Comparison of ENCODE assay signal across 15 cellular contexts in the genomic region with DNA sequence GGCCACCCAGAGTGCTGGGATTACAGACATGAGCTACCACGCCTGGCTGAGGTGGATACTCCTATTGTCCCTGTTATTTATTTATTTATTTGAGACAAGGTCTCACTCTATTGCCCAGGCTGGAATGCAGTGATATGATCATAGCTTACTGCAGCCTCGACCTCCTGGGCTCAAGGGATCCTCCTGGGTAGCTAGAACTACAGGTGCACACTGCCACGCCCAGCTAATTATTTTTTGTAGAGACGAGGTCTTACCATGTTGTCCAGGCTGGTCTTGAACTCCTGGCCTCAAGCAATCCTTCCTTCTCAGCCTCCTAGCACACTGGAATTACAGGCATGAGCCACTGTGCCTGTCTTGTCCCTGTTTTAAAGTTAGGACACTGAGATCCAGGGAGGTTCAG. TPM values are rescaled to one million over a fixed set of nuclear protein-coding genes. Genes with fewer than 3 reads are reported as not detected.
DNase-seq lines count a peak whose midpoint lies in the region; ATAC-seq and TF ChIP-seq lines count a peak whose summit lies in the region.
"Had no signal": no experiment of that assay in that cellular context is flagged by ENCODE, and none has a peak within 500 bp of the region (broad histone marks: within the 10 kb centered on the region; RNA-seq: fewer than 3 reads in every experiment).

No MANE protein-coding gene starts in this region.

- no peak for ATAC-seq in thoracic aorta (ENCODE audit: insufficient number of reproducible peaks, low FRiP score, low read depth)
- ATAC-seq in GM18502 (IDR thresholded peaks at IDR 0.05; ENCODE audit: poor library complexity, unreplicated experiment): no peak
- no peak for ATAC-seq in GM19395 (IDR thresholded peaks at IDR 0.05; ENCODE audit: unreplicated experiment)
- ATAC-seq in HG03521 (IDR thresholded peaks at IDR 0.05; ENCODE audit: unreplicated experiment): no peak
- ATAC-seq: SK-N-SH treated with all-trans-retinoic acid at 6 μM for 48 hours had no signal

- H4K20me1 ChIP-seq in OCI-LY7 (ENCODE audit: insufficient read depth, low read length): no peaks in the 10 kb centered on the region

- no TSS peak for BruUV-seq in OCI-LY7 (replicated peaks; lab: Mats Ljungman, UMichigan)

- peaks cover 1% of the 10 kb centered on the region for H3K36me3 Mint-ChIP-seq in activated naive CD4-positive, alpha-beta T cell treated with anti-CD3 and anti-CD28 coated beads, Interleukin-2, amount 50 U/mL, for 24 hours

- H3K27ac Mint-ChIP-seq in activated naive CD4-positive, alpha-beta T cell treated with anti-CD3 and anti-CD28 coated beads, Interleukin-2, amount 50 U/mL, for 24 hours: peak overlapping the region; percentile 47
- H3K27ac Mint-ChIP-seq: progenitor cell of endocrine pancreas had no signal

- no peaks in the 10 kb centered on the region for H3K9me3 Mint-ChIP-seq in activated naive CD4-positive, alpha-beta T cell treated with anti-CD3 and anti-CD28 coated beads, Interleukin-2, amount 50 U/mL, for 24 hours

- H3K9me3 ChIP-seq in OCI-LY7 (ENCODE audit: low read length) (no peaks in the 10 kb centered on the region), colonic mucosa (no peaks in the 10 kb centered on the region), thoracic aorta (no peaks in the 10 kb centered on the region)
- H3K9me3 ChIP-seq: body of pancreas, tibial nerve had no signal

- DNase-seq in activated naive CD4-positive, alpha-beta T cell treated with Interleukin-2 at 50 U/mL for 16 hours: no peak
- DNase-seq in OCI-LY7 (ENCODE audit: low spot score) (peak; percentile 17), colonic mucosa (no peak), thoracic aorta (ENCODE audit: low spot score) (no peak)
- DNase-seq: activated T-cell treated with anti-CD3 and anti-CD28 coated beads, Interleukin-2, amount 50 U/mL, for 1 hour; body of pancreas; midbrain had no signal

- intact Hi-C loops in OCI-LY7 (cut with micrococcal nuclease; ENCODE audit: unreplicated experiment): no loop called here
- intact Hi-C loops in colonic mucosa (cut with DNase I): no loop called here

- peak overlapping the region; percentile 5; the same call in 1 of the 2 replicates for H2AFZ ChIP-seq in OCI-LY7 (ENCODE audit: low read length)

- H3K27me3 ChIP-seq in colonic mucosa: no peaks in the 10 kb centered on the region
- no peaks in the 10 kb centered on the region for H3K27me3 ChIP-seq in thoracic aorta (replicated peaks; ENCODE audit: insufficient read depth)
- H3K27me3 ChIP-seq: body of pancreas, tibial nerve had no signal

- no peak overlapping the region for H3K9ac ChIP-seq in colonic mucosa (ENCODE audit: low read depth in 2 of 2, low read length in 2 of 2)

- POLR2A ChIA-PET in OCI-LY7 (lab: Charles Lee): interaction anchor here (0.7 to 7.0 kb wide), 8 partner anchors 13 to 1567 kb away, joined by 3 to 51 read pairs (median 3); no protein-coding TSS in a partner anchor

- peaks cover 21% of the 10 kb centered on the region; the same call in 1 of the 2 replicates for H3K79me2 ChIP-seq in OCI-LY7 (ENCODE audit: insufficient read depth, low read depth, low read length)

- peaks cover 88% of the 10 kb centered on the region for H3K4me1 Mint-ChIP-seq in activated naive CD4-positive, alpha-beta T cell treated with anti-CD3 and anti-CD28 coated beads, Interleukin-2, amount 50 U/mL, for 24 hours

- CTCF ChIA-PET in OCI-LY7 (lab: Charles Lee; ENCODE audit: unreplicated experiment): interaction anchor here (0.6 to 3.3 kb wide), 4 partner anchors 10 to 417 kb away, joined by 3 to 23 read pairs (median 4); no protein-coding TSS in a partner anchor

- H3K36me3 ChIP-seq in OCI-LY7 (ENCODE audit: insufficient read depth, low read length): no peaks in the 10 kb centered on the region
- H3K36me3 ChIP-seq in colonic mucosa: no peaks in the 10 kb centered on the region
- no peaks in the 10 kb centered on the region for H3K36me3 ChIP-seq in thoracic aorta
- H3K36me3 ChIP-seq: tibial nerve had no signal

- H3K9me2 ChIP-seq in OCI-LY7 (ENCODE audit: insufficient read depth, low read length): no peaks in the 10 kb centered on the region

- H3K4me3 Mint-ChIP-seq in activated naive CD4-positive, alpha-beta T cell treated with anti-CD3 and anti-CD28 coated beads, Interleukin-2, amount 50 U/mL, for 24 hours: peak overlapping the region; percentile 78

- H3K4me2 ChIP-seq in OCI-LY7 (ENCODE audit: low read length): peak overlapping the region; percentile 64

- peak overlapping the region; percentile 38 for H3K4me3 ChIP-seq in OCI-LY7 (ENCODE audit: low read depth, low read length, poor library complexity, severe bottlenecking)
- H3K4me3 ChIP-seq in colonic mucosa: no peak overlapping the region
- peak overlapping the region; percentile 50 for H3K4me3 ChIP-seq in thoracic aorta
- H3K4me3 ChIP-seq: body of pancreas, tibial nerve had no signal

- H3K4me1 ChIP-seq in OCI-LY7 (ENCODE audit: insufficient read depth, low read length, poor library complexity, severe bottlenecking) (peaks cover 78% of the 10 kb centered on the region), colonic mucosa (peaks cover 27% of the 10 kb centered on the region), thoracic aorta (ENCODE audit: control insufficient read depth in 1 of 2, low read depth in 2 of 2) (peaks cover 54 to 91% of the 10 kb centered on the region in 2 donors)

- peak overlapping the region; percentile 90 for H3K27ac ChIP-seq in OCI-LY7 (ENCODE audit: low read depth, low read length, poor library complexity, severe bottlenecking)
- H3K27ac ChIP-seq in colonic mucosa: peak overlapping the region; percentile 89
- H3K27ac ChIP-seq in thoracic aorta: peak overlapping the region; percentile 85 to 92
- H3K27ac ChIP-seq: VCaP had no signal

- no peaks in the 10 kb centered on the region for H3K27me3 Mint-ChIP-seq in activated naive CD4-positive, alpha-beta T cell treated with anti-CD3 and anti-CD28 coated beads, Interleukin-2, amount 50 U/mL, for 24 hours
- H3K27me3 Mint-ChIP-seq: progenitor cell of endocrine pancreas had no signal

- TF ChIP-seq CTCF in OCI-LY7 (conservative IDR thresholded peaks at IDR 0.05; ENCODE audit: low read length): no peak
- no peak for TF ChIP-seq CTCF in colonic mucosa (IDR thresholded peaks at IDR 0.05)
- no peak for TF ChIP-seq CTCF in thoracic aorta (IDR thresholded peaks at IDR 0.05)

RNA-seq across cellular contexts. Expression of a gene that starts 5.2 kb away (rescaled TPM):
- 12.6 and 14.9 TPM in 2 replicates for total RNA-seq in OCI-LY7 (2014; rRNA removed; shearing (Covaris generic))
- total RNA-seq in OCI-LY7 (2022) (30.3 and 36.2 TPM in 2 replicates), colonic mucosa (10 to 100 TPM; 35.7 to 40.1 TPM), thoracic aorta (10 to 100 TPM; 35.2 to 55.2 TPM)
